In the genomic region with DNA sequence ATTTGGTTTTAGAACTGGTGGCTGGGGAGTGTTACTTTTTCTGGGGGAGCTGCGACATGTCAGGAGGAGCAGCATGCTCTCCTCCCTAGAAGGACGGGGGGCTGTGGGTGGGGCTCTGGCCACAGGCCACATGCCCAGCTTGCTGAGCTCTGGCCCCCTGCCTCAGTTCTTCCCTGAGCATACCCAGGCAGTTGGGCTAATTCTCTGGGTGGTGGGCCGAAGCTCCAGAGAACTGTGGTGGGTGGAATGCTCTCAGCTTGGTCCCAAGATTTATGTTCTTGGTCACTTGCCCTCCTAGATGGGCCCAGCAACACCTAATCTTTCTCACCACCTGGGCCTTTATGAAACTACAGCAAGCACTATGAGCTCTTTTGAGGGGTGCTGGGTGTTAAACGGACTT, we compare ENCODE assay signal across 17 cellular contexts. TPM values are rescaled to one million over a fixed set of nuclear protein-coding genes. Genes with fewer than 3 reads are reported as not detected.
DNase-seq lines count a peak whose midpoint lies in the region; ATAC-seq and TF ChIP-seq lines count a peak whose summit lies in the region.
"Had no signal": no experiment of that assay in that cellular context is flagged by ENCODE, and none has a peak within 500 bp of the region (broad histone marks: within the 10 kb centered on the region; RNA-seq: fewer than 3 reads in every experiment).

No MANE protein-coding gene starts in this region.

- peak overlapping the region; percentile 38 for H3K9ac ChIP-seq in HUES6 (ENCODE audit: low read length)

- peaks cover 6% of the 10 kb centered on the region for H3K36me3 ChIP-seq in CD8-positive, alpha-beta T cell (ENCODE audit: insufficient read depth, low read length)
- H3K36me3 ChIP-seq in HUES6 (ENCODE audit: control insufficient read depth, insufficient read depth, low read length) = peaks cover 45% of the 10 kb centered on the region

- H3K36me3 Mint-ChIP-seq in CD8-positive, alpha-beta T cell = peaks cover 41% of the 10 kb centered on the region
- H3K36me3 Mint-ChIP-seq in neural crest cell (ENCODE audit: low read depth) = peaks cover 14% of the 10 kb centered on the region

- POLR2A ChIA-PET in CD8-positive, alpha-beta T cell (lab: Charles Lee) = no interaction called here

- H3K4me3 Mint-ChIP-seq in CD8-positive, alpha-beta T cell = no peak overlapping the region
- H3K4me3 Mint-ChIP-seq in neural crest cell = peak overlapping the region; percentile 78

- no peak for DNase-seq in CD8-positive, alpha-beta T cell
- DNase-seq in neural crest cell (ENCODE audit: low read depth, low spot score) (no peak), NCI-H69 (lab: John Stamatoyannopoulos, UW) (no peak)
- DNase-seq in activated CD8-positive, alpha-beta memory T cell treated with anti-CD3 and anti-CD28 coated beads, Interleukin-2, amount 50 U/mL, for 4 hours = no peak
- DNase-seq: brain microvascular endothelial cell; midbrain; NCI-H1105 treated with DMSO at 0.1 percent for 48 hours; NCI-H345; PC-3; retina; stimulated activated CD4-positive, alpha-beta T cell treated with anti-CD3 and anti-CD28 coated beads, Interleukin-2, amount 100 ng/mL, for 24 hours; T-helper 1 cell had no signal

- no peaks in the 10 kb centered on the region for H3K9me3 ChIP-seq in CD8-positive, alpha-beta T cell (ENCODE audit: low read length)
- H3K9me3 ChIP-seq in HUES6 (ENCODE audit: control insufficient read depth, insufficient read depth, low read depth, low read length) = no peaks in the 10 kb centered on the region
- H3K9me3 ChIP-seq: gastroesophageal sphincter had no signal

- H3K9me3 Mint-ChIP-seq in CD8-positive, alpha-beta T cell = no peaks in the 10 kb centered on the region
- H3K9me3 Mint-ChIP-seq in neural crest cell = no peaks in the 10 kb centered on the region

- peaks cover 46% of the 10 kb centered on the region for H3K4me1 ChIP-seq in CD8-positive, alpha-beta T cell (ENCODE audit: insufficient read depth, low read length)
- H3K4me1 ChIP-seq in HUES6 (ENCODE audit: control insufficient read depth, insufficient read depth, low read length) = peaks cover 64% of the 10 kb centered on the region

- peak overlapping the region; percentile 56 for H3K27ac Mint-ChIP-seq in CD8-positive, alpha-beta T cell
- no peak overlapping the region for H3K27ac Mint-ChIP-seq in neural crest cell (ENCODE audit: unreplicated experiment)

- ATAC-seq in CD8-positive, alpha-beta T cell = no peak
- ATAC-seq in HG03045 (IDR thresholded peaks at IDR 0.05; ENCODE audit: unreplicated experiment) (no peak), HG03159 (IDR thresholded peaks at IDR 0.05; ENCODE audit: unreplicated experiment) (no peak)
- ATAC-seq: gastroesophageal sphincter, PC-3 had no signal

- peaks cover 64% of the 10 kb centered on the region for H3K4me1 Mint-ChIP-seq in CD8-positive, alpha-beta T cell (ENCODE audit: low read depth)
- peaks cover 56% of the 10 kb centered on the region for H3K4me1 Mint-ChIP-seq in neural crest cell

- intact Hi-C loops in CD8-positive, alpha-beta T cell (cut with DNase I, micrococcal nuclease) = no loop called here

- H3K27me3 ChIP-seq in CD8-positive, alpha-beta T cell (ENCODE audit: insufficient read depth, low read length) = no peaks in the 10 kb centered on the region
- no peaks in the 10 kb centered on the region for H3K27me3 ChIP-seq in HUES6 (ENCODE audit: control insufficient read depth, insufficient read depth, low read length)
- H3K27me3 ChIP-seq: brain microvascular endothelial cell, gastroesophageal sphincter had no signal

- H3K4me3 ChIP-seq in CD8-positive, alpha-beta T cell (ENCODE audit: low read depth, low read length) = no peak overlapping the region
- H3K4me3 ChIP-seq in HUES6 (ENCODE audit: low read depth, low read length) = no peak overlapping the region
- H3K4me3 ChIP-seq: gastroesophageal sphincter had no signal

- H3K27ac ChIP-seq in CD8-positive, alpha-beta T cell (ENCODE audit: low read depth, low read length) = no peak overlapping the region
- H3K27ac ChIP-seq in HUES6 (ENCODE audit: low read depth, low read length) (peak overlapping the region; percentile 80), cingulate gyrus (ENCODE audit: low read depth, low read length) (peak overlapping the region; percentile 19)
- H3K27ac ChIP-seq: brain microvascular endothelial cell had no signal

- no peak for TF ChIP-seq CTCF in CD8-positive, alpha-beta T cell (IDR thresholded peaks at IDR 0.05)
- TF ChIP-seq CTCF in neural crest cell (conservative IDR thresholded peaks at IDR 0.05) = no peak

- CTCF ChIA-PET in CD8-positive, alpha-beta T cell (lab: Charles Lee) = interaction anchor here (1.4 to 1.6 kb wide), 3 partner anchors 10 to 60 kb away, joined by 3 to 5 read pairs (median 3); no protein-coding TSS in a partner anchor

- H3K27me3 Mint-ChIP-seq in CD8-positive, alpha-beta T cell (ENCODE audit: low read depth) = no peaks in the 10 kb centered on the region
- H3K27me3 Mint-ChIP-seq in neural crest cell (ENCODE audit: low read depth) = peaks cover under 1% of the 10 kb centered on the region

RNA-seq across cellular contexts. Expression of a gene that starts 5.1 kb away (rescaled TPM):
- total RNA-seq in CD8-positive, alpha-beta T cell = under 1 TPM; 0.33 to 0.58 TPM
- total RNA-seq in neural crest cell = 13.3 and 16.5 TPM in 2 replicates

RNA-seq across cellular contexts. Expression of a gene that starts 5.4 kb away (rescaled TPM):
- 10 to 100 TPM; 54.0 to 54.1 TPM for total RNA-seq in CD8-positive, alpha-beta T cell
- total RNA-seq in neural crest cell = 212 and 224 TPM in 2 replicates

RNA-seq across cellular contexts. Expression of a gene that starts 32.6 kb away (rescaled TPM):
- total RNA-seq in CD8-positive, alpha-beta T cell = not detected
- total RNA-seq in neural crest cell = 24.4 and 26.3 TPM in 2 replicates

RNA-seq across cellular contexts. Expression of a gene that starts 50.7 kb away (rescaled TPM):
- 1 to 10 TPM; 4.0 to 4.5 TPM for total RNA-seq in CD8-positive, alpha-beta T cell
- 0.49 and 0.61 TPM in 2 replicates for total RNA-seq in neural crest cell

RNA-seq across cellular contexts. Expression of a gene that starts 50.9 kb away (rescaled TPM):
- total RNA-seq in CD8-positive, alpha-beta T cell = 10 to 100 TPM in 1 of 2 experiments, 1 to 10 TPM in 1; 8.4 to 10.8 TPM
- 23.2 and 26.3 TPM in 2 replicates for total RNA-seq in neural crest cell

Comparison
In these comparisons a context has a peak if more than half of its experiments do, and no peak if none do; other contexts are left out.
1. RNA of a gene that starts 32.6 kb away (total RNA-seq): 24.4 to 26.3 TPM in neural crest cell; not detected in CD8-positive, alpha-beta T cell; every median in the first group is over 10 times any median in the second.